In the genomic region with DNA sequence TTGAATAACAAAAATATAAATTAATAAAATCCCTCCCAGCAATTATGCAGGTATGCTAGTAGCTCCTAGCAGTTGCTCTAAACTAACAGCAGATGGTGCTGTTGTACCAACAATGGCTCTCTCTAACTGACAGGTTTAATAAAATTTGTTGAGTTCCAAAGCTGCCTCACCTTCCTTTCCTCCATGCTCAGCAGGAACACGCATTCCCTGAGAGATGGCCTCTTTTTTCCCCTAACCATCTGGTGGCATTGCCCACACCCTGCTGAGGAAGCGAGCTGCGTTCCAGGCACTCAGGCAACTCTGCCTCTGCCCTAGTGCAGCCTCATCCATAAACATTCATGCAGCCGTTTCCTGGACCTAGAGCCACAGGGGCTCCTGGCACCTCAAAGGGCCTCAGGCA, we compare ENCODE assay signal across 2 cellular contexts.
A peak's percentile ranks its signal among the peaks of the same experiment; 100 is the strongest.
TF ChIP-seq lines count a peak whose summit lies in the region.

No MANE protein-coding gene starts in this region.

TF ChIP-seq in HCT116, 20 proteins besides CTCF, POLR2A, EP300 and RAD21 (continued from another document):
- TF ChIP-seq, protein P1, sequence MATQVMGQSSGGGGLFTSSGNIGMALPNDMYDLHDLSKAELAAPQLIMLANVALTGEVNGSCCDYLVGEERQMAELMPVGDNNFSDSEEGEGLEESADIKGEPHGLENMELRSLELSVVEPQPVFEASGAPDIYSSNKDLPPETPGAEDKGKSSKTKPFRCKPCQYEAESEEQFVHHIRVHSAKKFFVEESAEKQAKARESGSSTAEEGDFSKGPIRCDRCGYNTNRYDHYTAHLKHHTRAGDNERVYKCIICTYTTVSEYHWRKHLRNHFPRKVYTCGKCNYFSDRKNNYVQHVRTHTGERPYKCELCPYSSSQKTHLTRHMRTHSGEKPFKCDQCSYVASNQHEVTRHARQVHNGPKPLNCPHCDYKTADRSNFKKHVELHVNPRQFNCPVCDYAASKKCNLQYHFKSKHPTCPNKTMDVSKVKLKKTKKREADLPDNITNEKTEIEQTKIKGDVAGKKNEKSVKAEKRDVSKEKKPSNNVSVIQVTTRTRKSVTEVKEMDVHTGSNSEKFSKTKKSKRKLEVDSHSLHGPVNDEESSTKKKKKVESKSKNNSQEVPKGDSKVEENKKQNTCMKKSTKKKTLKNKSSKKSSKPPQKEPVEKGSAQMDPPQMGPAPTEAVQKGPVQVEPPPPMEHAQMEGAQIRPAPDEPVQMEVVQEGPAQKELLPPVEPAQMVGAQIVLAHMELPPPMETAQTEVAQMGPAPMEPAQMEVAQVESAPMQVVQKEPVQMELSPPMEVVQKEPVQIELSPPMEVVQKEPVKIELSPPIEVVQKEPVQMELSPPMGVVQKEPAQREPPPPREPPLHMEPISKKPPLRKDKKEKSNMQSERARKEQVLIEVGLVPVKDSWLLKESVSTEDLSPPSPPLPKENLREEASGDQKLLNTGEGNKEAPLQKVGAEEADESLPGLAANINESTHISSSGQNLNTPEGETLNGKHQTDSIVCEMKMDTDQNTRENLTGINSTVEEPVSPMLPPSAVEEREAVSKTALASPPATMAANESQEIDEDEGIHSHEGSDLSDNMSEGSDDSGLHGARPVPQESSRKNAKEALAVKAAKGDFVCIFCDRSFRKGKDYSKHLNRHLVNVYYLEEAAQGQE (IDR thresholded peaks at IDR 0.05; ENCODE audit: low read depth) = no peak
- TF ChIP-seq EGR1 (IDR thresholded peaks at IDR 0.05; ENCODE audit: low read depth) (no peak), SP1 (IDR thresholded peaks at IDR 0.05; ENCODE audit: low read depth) (no peak), ZFX (IDR thresholded peaks at IDR 0.05) (no peak), SRF (IDR thresholded peaks at IDR 0.05; ENCODE audit: low read depth) (no peak), ZNF274 (IDR thresholded peaks at IDR 0.05; ENCODE audit: low read depth, low read length) (no peak)
- TF ChIP-seq, protein P2, sequence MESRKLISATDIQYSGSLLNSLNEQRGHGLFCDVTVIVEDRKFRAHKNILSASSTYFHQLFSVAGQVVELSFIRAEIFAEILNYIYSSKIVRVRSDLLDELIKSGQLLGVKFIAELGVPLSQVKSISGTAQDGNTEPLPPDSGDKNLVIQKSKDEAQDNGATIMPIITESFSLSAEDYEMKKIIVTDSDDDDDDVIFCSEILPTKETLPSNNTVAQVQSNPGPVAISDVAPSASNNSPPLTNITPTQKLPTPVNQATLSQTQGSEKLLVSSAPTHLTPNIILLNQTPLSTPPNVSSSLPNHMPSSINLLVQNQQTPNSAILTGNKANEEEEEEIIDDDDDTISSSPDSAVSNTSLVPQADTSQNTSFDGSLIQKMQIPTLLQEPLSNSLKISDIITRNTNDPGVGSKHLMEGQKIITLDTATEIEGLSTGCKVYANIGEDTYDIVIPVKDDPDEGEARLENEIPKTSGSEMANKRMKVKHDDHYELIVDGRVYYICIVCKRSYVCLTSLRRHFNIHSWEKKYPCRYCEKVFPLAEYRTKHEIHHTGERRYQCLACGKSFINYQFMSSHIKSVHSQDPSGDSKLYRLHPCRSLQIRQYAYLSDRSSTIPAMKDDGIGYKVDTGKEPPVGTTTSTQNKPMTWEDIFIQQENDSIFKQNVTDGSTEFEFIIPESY (IDR thresholded peaks at IDR 0.05; ENCODE audit: extremely low read depth, insufficient replicate concordance, low read length) = no peak

TF ChIP-seq in WTC11, 78 proteins besides CTCF, POLR2A, EP300 and RAD21 (continued from another document):
- TF ChIP-seq, protein P3, sequence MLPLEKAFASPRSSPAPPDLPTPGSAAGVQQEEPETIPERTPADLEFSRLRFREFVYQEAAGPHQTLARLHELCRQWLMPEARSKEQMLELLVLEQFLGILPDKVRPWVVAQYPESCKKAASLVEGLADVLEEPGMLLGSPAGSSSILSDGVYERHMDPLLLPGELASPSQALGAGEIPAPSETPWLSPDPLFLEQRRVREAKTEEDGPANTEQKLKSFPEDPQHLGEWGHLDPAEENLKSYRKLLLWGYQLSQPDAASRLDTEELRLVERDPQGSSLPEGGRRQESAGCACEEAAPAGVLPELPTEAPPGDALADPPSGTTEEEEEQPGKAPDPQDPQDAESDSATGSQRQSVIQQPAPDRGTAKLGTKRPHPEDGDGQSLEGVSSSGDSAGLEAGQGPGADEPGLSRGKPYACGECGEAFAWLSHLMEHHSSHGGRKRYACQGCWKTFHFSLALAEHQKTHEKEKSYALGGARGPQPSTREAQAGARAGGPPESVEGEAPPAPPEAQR (CRISPR knock-in tag; IDR thresholded peaks at IDR 0.05) = 0 out of 2 replicates have a peak, but pooled peaks have one; percentile 18
- TF ChIP-seq CREM (CRISPR knock-in tag; IDR thresholded peaks at IDR 0.05) = no peak
